ENCODE assay signal across 9 cellular contexts in genomic region chr9:89498845-89499480, GRCh38. TPM values are rescaled to one million over a fixed set of nuclear protein-coding genes. Genes with fewer than 3 reads are reported as not detected.
DNase-seq lines count a peak whose midpoint lies in the region; ATAC-seq and TF ChIP-seq lines count a peak whose summit lies in the region.
"Had no signal": no experiment of that assay in that cellular context is flagged by ENCODE, and none has a peak within 500 bp of the region (broad histone marks: within the 10 kb centered on the region; RNA-seq: fewer than 3 reads in every experiment).

No MANE protein-coding gene starts in this region.

- peaks cover 14% of the 10 kb centered on the region for H3K36me3 Mint-ChIP-seq in activated naive CD8-positive, alpha-beta T cell treated with anti-CD3 and anti-CD28 coated beads, Interleukin-2, amount 50 U/mL, for 24 hours (ENCODE audit: low read depth)
- H3K36me3 Mint-ChIP-seq in stimulated activated effector memory CD8-positive, alpha-beta T cell treated with anti-CD3 and anti-CD28 coated beads, Interleukin-12 subunit alpha, Interleukin-12 subunit beta, amount 100 ng/mL, for 72 hours: peaks cover 25% of the 10 kb centered on the region

- DNase-seq in NK-92 treated with Interleukin-12 subunit alpha and Interleukin-12 subunit beta, amount 100 ng/mL, for 24 hours (lab: John Stamatoyannopoulos, UW): peak; percentile 67
- DNase-seq in NK-92 (lab: John Stamatoyannopoulos, UW; ENCODE audit: unreplicated experiment): no peak
- DNase-seq in activated naive CD8-positive, alpha-beta T cell treated with anti-CD3 and anti-CD28 coated beads, Interleukin-2, amount 50 U/mL, for 24 hours: no peak
- peak in 1 of 2 donors; percentile 70 for DNase-seq in stimulated activated effector memory CD8-positive, alpha-beta T cell treated with anti-CD3 and anti-CD28 coated beads, Interleukin-12 subunit alpha, Interleukin-12 subunit beta, amount 100 ng/mL, for 72 hours (ENCODE audit: low spot score in 2 of 2)
- no peak for DNase-seq in H4 (ENCODE audit: low spot score)

- H3K27ac Mint-ChIP-seq in activated naive CD8-positive, alpha-beta T cell treated with anti-CD3 and anti-CD28 coated beads, Interleukin-2, amount 50 U/mL, for 24 hours: peak overlapping the region; percentile 87
- H3K27ac Mint-ChIP-seq in stimulated activated effector memory CD8-positive, alpha-beta T cell treated with anti-CD3 and anti-CD28 coated beads, Interleukin-12 subunit alpha, Interleukin-12 subunit beta, amount 100 ng/mL, for 72 hours: peak overlapping the region; percentile 92

- H3K79me2 ChIP-seq in KMS-11 (ENCODE audit: insufficient read depth, low read depth): peaks cover 37% of the 10 kb centered on the region

- no peaks in the 10 kb centered on the region for H3K9me3 Mint-ChIP-seq in activated naive CD8-positive, alpha-beta T cell treated with anti-CD3 and anti-CD28 coated beads, Interleukin-2, amount 50 U/mL, for 24 hours
- H3K9me3 Mint-ChIP-seq in stimulated activated effector memory CD8-positive, alpha-beta T cell treated with anti-CD3 and anti-CD28 coated beads, Interleukin-12 subunit alpha, Interleukin-12 subunit beta, amount 100 ng/mL, for 72 hours: no peaks in the 10 kb centered on the region

- TF ChIP-seq CTCF in KMS-11 (conservative IDR thresholded peaks at IDR 0.05; ENCODE audit: low read depth, low read length): no peak

- peak overlapping the region; percentile 94 for H3K4me2 ChIP-seq in KMS-11

- H3K4me3 Mint-ChIP-seq in activated naive CD8-positive, alpha-beta T cell treated with anti-CD3 and anti-CD28 coated beads, Interleukin-2, amount 50 U/mL, for 24 hours: peak overlapping the region; percentile 78
- peak overlapping the region; percentile 93 for H3K4me3 Mint-ChIP-seq in stimulated activated effector memory CD8-positive, alpha-beta T cell treated with anti-CD3 and anti-CD28 coated beads, Interleukin-12 subunit alpha, Interleukin-12 subunit beta, amount 100 ng/mL, for 72 hours

- ATAC-seq in activated naive CD8-positive, alpha-beta T cell treated with anti-CD3 and anti-CD28 coated beads, Interleukin-2, amount 50 U/mL, for 24 hours: peak; percentile 31
- ATAC-seq in stimulated activated effector memory CD8-positive, alpha-beta T cell treated with anti-CD3 and anti-CD28 coated beads, Interleukin-12 subunit alpha, Interleukin-12 subunit beta, amount 100 ng/mL, for 72 hours: peak; percentile 47
- ATAC-seq in SK-N-SH treated with all-trans-retinoic acid at 6 μM for 48 hours (no peak), GM21786 (IDR thresholded peaks at IDR 0.05; ENCODE audit: unreplicated experiment) (no peak)

- peaks cover 78% of the 10 kb centered on the region for H3K4me1 Mint-ChIP-seq in activated naive CD8-positive, alpha-beta T cell treated with anti-CD3 and anti-CD28 coated beads, Interleukin-2, amount 50 U/mL, for 24 hours
- peaks cover 84% of the 10 kb centered on the region for H3K4me1 Mint-ChIP-seq in stimulated activated effector memory CD8-positive, alpha-beta T cell treated with anti-CD3 and anti-CD28 coated beads, Interleukin-12 subunit alpha, Interleukin-12 subunit beta, amount 100 ng/mL, for 72 hours

- peaks cover 53% of the 10 kb centered on the region for H3K4me1 ChIP-seq in KMS-11 (ENCODE audit: low read depth, poor library complexity, severe bottlenecking)

- no peaks in the 10 kb centered on the region for H3K27me3 ChIP-seq in KMS-11 (ENCODE audit: insufficient read depth, low read depth)

- H2AFZ ChIP-seq in KMS-11 (ENCODE audit: low read depth): peak overlapping the region; percentile 52; the same call in 1 of the 2 replicates

- H3K27ac ChIP-seq in KMS-11: peak overlapping the region; percentile 89
- H3K27ac ChIP-seq: 22Rv1 had no signal

- peaks cover 12% of the 10 kb centered on the region for H4K20me1 ChIP-seq in KMS-11 (ENCODE audit: insufficient read depth)

- no peak overlapping the region for H3K4me3 ChIP-seq in KMS-11 (IDR thresholded peaks at IDR 0.05; ENCODE audit: insufficient read depth, low read depth, low read length)

- no peaks in the 10 kb centered on the region for H3K27me3 Mint-ChIP-seq in activated naive CD8-positive, alpha-beta T cell treated with anti-CD3 and anti-CD28 coated beads, Interleukin-2, amount 50 U/mL, for 24 hours

- H3K9ac ChIP-seq in KMS-11: peak overlapping the region; percentile 72

- no peaks in the 10 kb centered on the region; the same call in 1 of the 2 replicates for H3K36me3 ChIP-seq in KMS-11 (ENCODE audit: insufficient read depth)

TF ChIP-seq in SK-N-SH treated with all-trans-retinoic acid at 6 μM for 48 hours, 23 proteins besides CTCF, POLR2A, EP300 and RAD21:
- no peak for TF ChIP-seq ZFP30 (CRISPR knock-in tag; IDR thresholded peaks at IDR 0.05)
TF ChIP-seq in SK-N-SH treated with all-trans-retinoic acid at 6 μM for 48 hours: peak in this region for 0.

RNA-seq across cellular contexts. Expression of gene SEMA4D, which starts 1.1 kb away (rescaled TPM):
- 4.8 and 6.3 TPM in 2 replicates for total RNA-seq in H4 (2014; rRNA removed; shearing (Covaris generic))

Comparison
In these comparisons a context has a peak if more than half of its experiments do, and no peak if none do; other contexts are left out.
1. ATAC-seq: peak in activated naive CD8-positive, alpha-beta T cell treated with anti-CD3 and anti-CD28 coated beads, Interleukin-2, amount 50 U/mL, for 24 hours (single experiment) and stimulated activated effector memory CD8-positive, alpha-beta T cell treated with anti-CD3 and anti-CD28 coated beads, Interleukin-12 subunit alpha, Interleukin-12 subunit beta, amount 100 ng/mL, for 72 hours (single experiment); none in SK-N-SH treated with all-trans-retinoic acid at 6 μM for 48 hours (single experiment) and GM21786 (single experiment).